Comparison of ENCODE assay signal across 14 cellular contexts in the genomic region with DNA sequence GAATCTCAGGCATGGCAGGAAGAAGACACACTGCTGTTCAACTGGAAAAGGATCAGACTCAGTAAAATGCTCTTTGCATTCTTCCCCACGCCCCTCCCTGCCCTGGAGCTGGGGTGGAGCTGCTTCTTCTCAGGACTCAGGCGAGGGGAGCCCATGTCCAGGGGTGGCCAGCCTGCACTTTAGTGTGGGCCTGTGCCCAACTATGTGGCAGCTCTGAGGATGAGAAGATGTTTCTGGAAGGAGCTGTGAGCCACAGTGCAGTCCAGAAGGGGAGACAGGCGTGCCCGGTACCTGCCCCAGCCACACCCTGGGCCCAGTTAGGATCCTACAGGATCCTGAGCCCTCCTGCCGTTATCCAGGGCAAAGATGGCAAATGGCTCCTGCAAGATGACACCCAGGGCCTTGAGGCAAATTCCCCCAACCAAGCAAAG.
DNase-seq lines count a peak whose midpoint lies in the region; ATAC-seq and TF ChIP-seq lines count a peak whose summit lies in the region.
"Had no signal": no experiment of that assay in that cellular context is flagged by ENCODE, and none has a peak within 500 bp of the region (broad histone marks: within the 10 kb centered on the region; RNA-seq: fewer than 3 reads in every experiment).

No MANE protein-coding gene starts in this region.

- 50 to 96% methylated on average over 2 to 3 of the region's 5 CpGs for WGBS in mesodermal cell (ENCODE audit: insufficient coverage in 2 of 2), 2 experiments
- 75 to 80% methylated on average over 2 to 5 of the region's 5 CpGs for WGBS in body of pancreas, 2 donors

- TF ChIP-seq CTCF in A673 (conservative IDR thresholded peaks at IDR 0.05; ENCODE audit: low read depth, low read length) (no peak), chondrocyte (IDR thresholded peaks at IDR 0.05) (no peak), body of pancreas (IDR thresholded peaks at IDR 0.05) (no peak)

- no peak for ATAC-seq in HG03045 (IDR thresholded peaks at IDR 0.05; ENCODE audit: unreplicated experiment)
- ATAC-seq in body of pancreas: no peak
- ATAC-seq: Panc1 had no signal

- no peaks in the 10 kb centered on the region for H3K27me3 Mint-ChIP-seq in chondrocyte (ENCODE audit: low read depth)
- H3K27me3 Mint-ChIP-seq: CD8-positive, alpha-beta memory T cell had no signal

- no peaks in the 10 kb centered on the region for H3K27me3 ChIP-seq in A673 (replicated peaks; ENCODE audit: insufficient read depth, low read depth, low read length, poor library complexity)
- H3K27me3 ChIP-seq in body of pancreas: no peaks in the 10 kb centered on the region
- H3K27me3 ChIP-seq: tibial artery had no signal

- H3K9me3 ChIP-seq in A673 (ENCODE audit: low read depth, low read length, poor library complexity, severe bottlenecking) (no peaks in the 10 kb centered on the region), mesodermal cell (ENCODE audit: control insufficient read depth, low read length) (no peaks in the 10 kb centered on the region), body of pancreas (no peaks in the 10 kb centered on the region)
- H3K9me3 ChIP-seq: tibial artery had no signal

- H3K36me3 ChIP-seq in A673 (ENCODE audit: insufficient read depth, low read length, poor library complexity, severe bottlenecking) (no peaks in the 10 kb centered on the region), mesodermal cell (ENCODE audit: control insufficient read depth, insufficient read depth, low read length) (peaks cover 50% of the 10 kb centered on the region), body of pancreas (replicated peaks in 1 of 2; ENCODE audit: insufficient read depth in 1 of 2, low read depth in 2 of 2) (no peaks in the 10 kb centered on the region)
- H3K36me3 ChIP-seq: WERI-Rb-1 had no signal

- CTCF ChIA-PET in A673 (lab: Charles Lee): no interaction called here

- no peaks in the 10 kb centered on the region for H3K4me1 ChIP-seq in A673 (ENCODE audit: insufficient read depth, low read length, poor library complexity, severe bottlenecking)
- peaks cover 52% of the 10 kb centered on the region for H3K4me1 ChIP-seq in mesodermal cell (ENCODE audit: control insufficient read depth, insufficient read depth, low read length, poor library complexity, severe bottlenecking)
- H3K4me1 ChIP-seq in body of pancreas: peaks cover 37% of the 10 kb centered on the region

- H3K4me3 Mint-ChIP-seq in chondrocyte (ENCODE audit: unreplicated experiment): peak overlapping the region; percentile 22

- DNase-seq in A673 (ENCODE audit: low spot score): no peak
- DNase-seq in GM03348 (ENCODE audit: low spot score): peak; percentile 57
- no peak for DNase-seq in chondrocyte (ENCODE audit: low spot score)
- DNase-seq in NCI-H187 treated with DMSO at 0.1 percent for 48 hours (lab: John Stamatoyannopoulos, UW): no peak
- no peak for DNase-seq in DMS153 treated with DMSO at 0.1 percent for 48 hours (lab: John Stamatoyannopoulos, UW; ENCODE audit: unreplicated experiment)
- no peak for DNase-seq in body of pancreas
- DNase-seq: activated naive CD4-positive, alpha-beta T cell treated with anti-CD3 and anti-CD28 coated beads, Interleukin-2, amount 50 U/mL, for 16 hours; CD8-positive, alpha-beta memory T cell; occipital lobe; tibial artery; WERI-Rb-1 had no signal

- H3K4me3 ChIP-seq in A673 (ENCODE audit: low read depth, low read length, poor library complexity, severe bottlenecking) (no peak overlapping the region), mesodermal cell (ENCODE audit: extremely low read depth, insufficient read depth, low read length, poor library complexity, severe bottlenecking) (no peak overlapping the region), body of pancreas (no peak overlapping the region)
- H3K4me3 ChIP-seq: tibial artery had no signal

- intact Hi-C loops in A673 (cut with micrococcal nuclease; ENCODE audit: unreplicated experiment) (no loop called here), body of pancreas (cut with DNase I) (no loop called here)

- no TSS peak for BruUV-seq in A673 (replicated peaks; lab: Mats Ljungman, UMichigan)

- H3K36me3 Mint-ChIP-seq in chondrocyte (ENCODE audit: low read depth): no peaks in the 10 kb centered on the region

- peaks cover 90% of the 10 kb centered on the region for H3K4me1 Mint-ChIP-seq in chondrocyte (ENCODE audit: low read depth)

- no peaks in the 10 kb centered on the region for H3K9me3 Mint-ChIP-seq in chondrocyte (ENCODE audit: low read depth)
- H3K9me3 Mint-ChIP-seq: CD8-positive, alpha-beta memory T cell had no signal

- POLR2A ChIA-PET in A673 (lab: Charles Lee; ENCODE audit: low non-redundant PET): interaction anchor here (0.6 kb wide), 1 partner anchor 144 kb away, joined by 21 read pairs; no protein-coding TSS in a partner anchor

- H3K27ac ChIP-seq in A673 (ENCODE audit: low read depth, low read length, poor library complexity, severe bottlenecking) (peak overlapping the region; percentile 37), mesodermal cell (ENCODE audit: low read depth, low read length, severe bottlenecking) (peak overlapping the region; percentile 50), body of pancreas (peak overlapping the region in 1 of 4 donors; percentile 16)
- H3K27ac ChIP-seq: tibial artery, WERI-Rb-1 had no signal

- H3K27ac Mint-ChIP-seq in chondrocyte (ENCODE audit: unreplicated experiment): peak overlapping the region; percentile 93

- no peak for TF ChIP-seq POLR2A in body of pancreas (IDR thresholded peaks at IDR 0.05)
